In genomic region chr20:23622839-23623343, GRCh38 we compare ENCODE assay signal across 9 cellular contexts. TPM values are rescaled to one million over a fixed set of nuclear protein-coding genes. Genes with fewer than 3 reads are reported as not detected.
DNase-seq lines count a peak whose midpoint lies in the region; ATAC-seq, FAIRE-seq and TF ChIP-seq lines count a peak whose summit lies in the region.
"Had no signal": no experiment of that assay in that cellular context is flagged by ENCODE, and none has a peak within 500 bp of the region (broad histone marks: within the 10 kb centered on the region; RNA-seq: fewer than 3 reads in every experiment).

No MANE protein-coding gene starts in this region.

- TF ChIP-seq CTCF in astrocyte (IDR thresholded peaks at IDR 0.05; ENCODE audit: insufficient read depth, low read depth, low read length) = no peak
- TF ChIP-seq CTCF in thyroid gland (IDR thresholded peaks at IDR 0.05) = no peak
- no peak for TF ChIP-seq CTCF in mesothelial cell of epicardium (IDR thresholded peaks at IDR 0.05; ENCODE audit: unreplicated experiment)

- H3K4me3 Mint-ChIP-seq in astrocyte (ENCODE audit: unreplicated experiment) (peak overlapping the region; percentile 18), mesothelial cell of epicardium (no peak overlapping the region)
- H3K4me3 Mint-ChIP-seq in activated naive CD4-positive, alpha-beta T cell treated with anti-CD3 and anti-CD28 coated beads for 36 hours = no peak overlapping the region

- H3K9me3 ChIP-seq in astrocyte (ENCODE audit: insufficient read depth, low read depth, low read length) (no peaks in the 10 kb centered on the region), thyroid gland (no peaks in the 10 kb centered on the region)

- peaks cover 8% of the 10 kb centered on the region for H3K27me3 Mint-ChIP-seq in astrocyte (ENCODE audit: low read depth, unreplicated experiment)
- peaks cover 28% of the 10 kb centered on the region for H3K27me3 Mint-ChIP-seq in mesothelial cell of epicardium (ENCODE audit: low read depth)
- peaks cover 11% of the 10 kb centered on the region for H3K27me3 Mint-ChIP-seq in activated naive CD4-positive, alpha-beta T cell treated with anti-CD3 and anti-CD28 coated beads for 36 hours (ENCODE audit: low read depth)

- H3K4me1 Mint-ChIP-seq in astrocyte (ENCODE audit: low read depth, unreplicated experiment) (peaks cover 28% of the 10 kb centered on the region), mesothelial cell of epicardium (no peaks in the 10 kb centered on the region)
- no peaks in the 10 kb centered on the region for H3K4me1 Mint-ChIP-seq in activated naive CD4-positive, alpha-beta T cell treated with anti-CD3 and anti-CD28 coated beads for 36 hours (ENCODE audit: low read depth)

- FAIRE-seq in astrocyte (lab: Jason Lieb, UNC) = no peak

- H3K9ac ChIP-seq in astrocyte (ENCODE audit: low read length) = peak overlapping the region; percentile 77

- intact Hi-C loops in thyroid gland (cut with DNase I) = no loop called here
- intact Hi-C loops in activated naive CD4-positive, alpha-beta T cell treated with anti-CD3 and anti-CD28 coated beads for 36 hours (cut with micrococcal nuclease) = no loop called here

- WGBS in thyroid gland, 2 donors = 37 to 55% methylated on average over 4 of the region's 4 CpGs

- DNase-seq in astrocyte (ENCODE audit: low read depth) = peak; percentile 81
- DNase-seq in iris pigment epithelial cell (ENCODE audit: low read depth) = peak; percentile 90
- DNase-seq in thyroid gland = peak in 1 of 2 donors; percentile 41
- DNase-seq in mesothelial cell of epicardium (ENCODE audit: low spot score in 2 of 2, unreplicated experiment in 2 of 2) = no peak
- DNase-seq in activated naive CD4-positive, alpha-beta T cell treated with anti-CD3 and anti-CD28 coated beads for 36 hours = no peak
- no peak for DNase-seq in activated CD8-positive, alpha-beta memory T cell treated with anti-CD3 and anti-CD28 coated beads for 24 hours

- H3K9me3 Mint-ChIP-seq in astrocyte (ENCODE audit: unreplicated experiment) (peaks cover 1% of the 10 kb centered on the region), mesothelial cell of epicardium (peaks cover 7% of the 10 kb centered on the region)
- no peaks in the 10 kb centered on the region for H3K9me3 Mint-ChIP-seq in activated naive CD4-positive, alpha-beta T cell treated with anti-CD3 and anti-CD28 coated beads for 36 hours

- no peaks in the 10 kb centered on the region for H3K27me3 ChIP-seq in astrocyte (ENCODE audit: insufficient read depth, low read length)
- no peaks in the 10 kb centered on the region for H3K27me3 ChIP-seq in thyroid gland

- peak overlapping the region; percentile 51 for H3K4me3 ChIP-seq in astrocyte (ENCODE audit: insufficient read depth, low read depth, low read length)
- no peak overlapping the region for H3K4me3 ChIP-seq in thyroid gland (replicated peaks in 1 of 3)
- H3K4me3 ChIP-seq: SK-N-MC had no signal

- H3K4me1 ChIP-seq in astrocyte (ENCODE audit: insufficient read depth, low read length) (peaks cover 7% of the 10 kb centered on the region), thyroid gland (peaks cover 0 to 5% of the 10 kb centered on the region in 2 donors)

- peak; percentile 39 for ATAC-seq in GM18498 (IDR thresholded peaks at IDR 0.05; ENCODE audit: unreplicated experiment)
- ATAC-seq in HG03520 (IDR thresholded peaks at IDR 0.05; ENCODE audit: unreplicated experiment) = peak; percentile 44

- H2AFZ ChIP-seq in astrocyte (ENCODE audit: low read depth, low read length) = peak overlapping the region; percentile 78

- H3K27ac Mint-ChIP-seq in astrocyte (ENCODE audit: unreplicated experiment) (peak overlapping the region; percentile 22), mesothelial cell of epicardium (no peak overlapping the region)
- no peak overlapping the region for H3K27ac Mint-ChIP-seq in activated naive CD4-positive, alpha-beta T cell treated with anti-CD3 and anti-CD28 coated beads for 36 hours

- H3K36me3 ChIP-seq in astrocyte (ENCODE audit: insufficient read depth, low read length) (no peaks in the 10 kb centered on the region), thyroid gland (no peaks in the 10 kb centered on the region)

- peak overlapping the region; percentile 85 for H3K4me2 ChIP-seq in astrocyte (ENCODE audit: low read length)

- H3K36me3 Mint-ChIP-seq in astrocyte (ENCODE audit: low read depth, unreplicated experiment) = peaks cover under 1% of the 10 kb centered on the region
- H3K36me3 Mint-ChIP-seq in mesothelial cell of epicardium = peaks cover 1% of the 10 kb centered on the region
- H3K36me3 Mint-ChIP-seq in activated naive CD4-positive, alpha-beta T cell treated with anti-CD3 and anti-CD28 coated beads for 36 hours (ENCODE audit: low read depth) = no peaks in the 10 kb centered on the region

- H3K27ac ChIP-seq in astrocyte (ENCODE audit: low read depth, low read length) (peak overlapping the region; percentile 88), thyroid gland (peak overlapping the region; percentile 62 to 77 (median 73))
- H3K27ac ChIP-seq: SK-N-MC had no signal

- H4K20me1 ChIP-seq in astrocyte (ENCODE audit: insufficient read depth, low read length) = no peaks in the 10 kb centered on the region

- no peaks in the 10 kb centered on the region for H3K79me2 ChIP-seq in astrocyte (ENCODE audit: insufficient read depth, low read length)

- CTCF ChIA-PET in activated naive CD4-positive, alpha-beta T cell treated with anti-CD3 and anti-CD28 coated beads for 36 hours (lab: Charles Lee) = interaction anchor here (0.6 to 0.7 kb wide), 2 partner anchors 9 to 312 kb away, joined by 3 to 4 read pairs; no protein-coding TSS in a partner anchor

- TF ChIP-seq POLR2A in thyroid gland (IDR thresholded peaks at IDR 0.05) = no peak

RNA-seq across cellular contexts. Expression of gene CST3, which starts 14.9 kb away (rescaled TPM):
- total RNA-seq in astrocyte (316 and 355 TPM in 2 replicates), thyroid gland (1,000 to 10,000 TPM in 2 of 4 donors, 100 to 1,000 TPM in 2; 638 to 1,425 (median 898) TPM), mesothelial cell of epicardium (127 to 138 TPM (median 130 TPM) in 3 replicates)
- under 1 TPM in 1 of 2 experiments, not detected in 1; 0.35 TPM for total RNA-seq in activated naive CD4-positive, alpha-beta T cell treated with anti-CD3 and anti-CD28 coated beads for 36 hours

RNA-seq across cellular contexts. Expression of gene CST9, which starts 17.2 kb away (rescaled TPM):
- total RNA-seq in astrocyte (not detected in 2 replicates), thyroid gland (not detected), mesothelial cell of epicardium (not detected in 3 replicates)
- total RNA-seq in activated naive CD4-positive, alpha-beta T cell treated with anti-CD3 and anti-CD28 coated beads for 36 hours = not detected

RNA-seq across cellular contexts. Expression of gene CST9L, which starts 54.6 kb away (rescaled TPM):
- total RNA-seq in astrocyte = not detected in 2 replicates
- total RNA-seq in thyroid gland = 1 to 10 TPM in 1 of 4 donors, not detected in 3; 1.1 TPM
- total RNA-seq in mesothelial cell of epicardium = not detected in 3 replicates
- not detected for total RNA-seq in activated naive CD4-positive, alpha-beta T cell treated with anti-CD3 and anti-CD28 coated beads for 36 hours

Comparison
In these comparisons a context has a peak if more than half of its experiments do, and no peak if none do; other contexts are left out.
1. DNase-seq: peak in astrocyte (single experiment) and iris pigment epithelial cell (single experiment); none in mesothelial cell of epicardium (0 of 2), activated naive CD4-positive, alpha-beta T cell treated with anti-CD3 and anti-CD28 coated beads for 36 hours (single experiment) and activated CD8-positive, alpha-beta memory T cell treated with anti-CD3 and anti-CD28 coated beads for 24 hours (single experiment).
2. RNA of gene CST3, which starts 14.9 kb away (total RNA-seq): 638 to 1,425 TPM in thyroid gland, 316 to 355 TPM in astrocyte and 127 to 138 TPM in mesothelial cell of epicardium; 0.35 TPM in activated naive CD4-positive, alpha-beta T cell treated with anti-CD3 and anti-CD28 coated beads for 36 hours; every median in the first group is over 10 times any median in the second.